Comparison of ENCODE assay signal across 9 cellular contexts in genomic region chr11:287821-288327, GRCh38. TPM values are rescaled to one million over a fixed set of nuclear protein-coding genes. Genes with fewer than 3 reads are reported as not detected.
DNase-seq lines count a peak whose midpoint lies in the region; ATAC-seq and TF ChIP-seq lines count a peak whose summit lies in the region.
"Had no signal": no experiment of that assay in that cellular context is flagged by ENCODE, and none has a peak within 500 bp of the region (broad histone marks: within the 10 kb centered on the region; RNA-seq: fewer than 3 reads in every experiment).

No MANE protein-coding gene starts in this region.

- peaks cover 0 to 29% (median 6%) of the 10 kb centered on the region in 11 experiments; a peak in 8 of 22 replicates for H4K20me1 ChIP-seq in BLaER1 treated with 17β-estradiol and CSF1 and Interleukin-3, amounts not matched to agents 10 nM and 100 nM

- H3K27ac Mint-ChIP-seq in chondrocyte (ENCODE audit: unreplicated experiment): no peak overlapping the region

- intact Hi-C loops in mucosa of descending colon (cut with DNase I, micrococcal nuclease): no loop called here

- H3K4me2 ChIP-seq in BLaER1 treated with 17β-estradiol and CSF1 and Interleukin-3, amounts not matched to agents 10 nM and 100 nM: peak overlapping the region; percentile 91 to 100 (median 99)

- H3K4me3 ChIP-seq in BLaER1 treated with 17β-estradiol and CSF1 and Interleukin-3, amounts not matched to agents 10 nM and 100 nM: peak overlapping the region; percentile 69 to 88 (median 74)
- peak overlapping the region; percentile 79 for H3K4me3 ChIP-seq in RWPE2 (ENCODE audit: severe bottlenecking)
- H3K4me3 ChIP-seq in mucosa of descending colon: peak overlapping the region; percentile 19
- H3K4me3 ChIP-seq in urinary bladder (ENCODE audit: low read depth, low read length): peak overlapping the region; percentile 63

- peaks cover 6% of the 10 kb centered on the region for H3K36me3 Mint-ChIP-seq in chondrocyte (ENCODE audit: low read depth)

- peak; percentile 60 for DNase-seq in RWPE2 (ENCODE audit: low spot score)
- peak; percentile 90 for DNase-seq in chondrocyte (ENCODE audit: low spot score)
- peak in 2 of 3 donors; percentile 56 to 74 for DNase-seq in mucosa of descending colon
- no peak for DNase-seq in hypothalamus (lab: John Stamatoyannopoulos, UW)
- DNase-seq in foreskin melanocyte: no peak

- TF ChIP-seq CTCF in RWPE2 (IDR thresholded peaks at IDR 0.05; ENCODE audit: poor library complexity, severe bottlenecking): no peak
- no peak for TF ChIP-seq CTCF in chondrocyte (IDR thresholded peaks at IDR 0.05)
- TF ChIP-seq CTCF in mucosa of descending colon (IDR thresholded peaks at IDR 0.05): no peak

- no peaks in the 10 kb centered on the region for H3K27me3 Mint-ChIP-seq in chondrocyte (ENCODE audit: low read depth)

- peaks cover 0 to 23% (median 10%) of the 10 kb centered on the region in 11 experiments; a peak in 9 of 22 replicates for H3K36me3 ChIP-seq in BLaER1 treated with 17β-estradiol and CSF1 and Interleukin-3, amounts not matched to agents 10 nM and 100 nM
- H3K36me3 ChIP-seq in RWPE2 (ENCODE audit: low read depth) (no peaks in the 10 kb centered on the region), mucosa of descending colon (ENCODE audit: low read depth) (no peaks in the 10 kb centered on the region), urinary bladder (ENCODE audit: insufficient read depth) (no peaks in the 10 kb centered on the region)

- H3K4me3 Mint-ChIP-seq in chondrocyte (ENCODE audit: unreplicated experiment): peak overlapping the region; percentile 69

- H3K9me3 ChIP-seq in BLaER1 treated with 17β-estradiol and CSF1 and Interleukin-3, amounts not matched to agents 10 nM and 100 nM (replicated peaks in 1 of 11): no peaks in the 10 kb centered on the region
- H3K9me3 ChIP-seq in RWPE2 (ENCODE audit: severe bottlenecking) (no peaks in the 10 kb centered on the region), mucosa of descending colon (no peaks in the 10 kb centered on the region)

- peak overlapping the region; percentile 76 to 91 (median 81); a peak in 18 of 22 replicates for H3K27ac ChIP-seq in BLaER1 treated with 17β-estradiol and CSF1 and Interleukin-3, amounts not matched to agents 10 nM and 100 nM
- H3K27ac ChIP-seq in RWPE2 (ENCODE audit: poor library complexity, severe bottlenecking) (no peak overlapping the region), urinary bladder (ENCODE audit: low read depth) (no peak overlapping the region)

- peak; percentile 24; the same call in 2 of the 3 replicates for ATAC-seq in RWPE2 (ENCODE audit: low read depth)
- ATAC-seq in mucosa of descending colon: peak; percentile 40
- ATAC-seq in HG02885 (IDR thresholded peaks at IDR 0.05; ENCODE audit: poor library complexity, unreplicated experiment): no peak

- peaks cover 16% of the 10 kb centered on the region for H3K4me1 Mint-ChIP-seq in chondrocyte (ENCODE audit: low read depth)

- 33% methylated on average over 31 of the region's 31 CpGs for WGBS in urinary bladder

- peaks cover 51 to 60% (median 59%) of the 10 kb centered on the region in 11 experiments for H3K27me3 ChIP-seq in BLaER1 treated with 17β-estradiol and CSF1 and Interleukin-3, amounts not matched to agents 10 nM and 100 nM
- peaks cover 10% of the 10 kb centered on the region for H3K27me3 ChIP-seq in RWPE2 (ENCODE audit: insufficient read depth, poor library complexity, severe bottlenecking)

- H3K9me3 Mint-ChIP-seq in chondrocyte (ENCODE audit: low read depth): no peaks in the 10 kb centered on the region

- peak overlapping the region; percentile 80 to 98 (median 86) for H3K9ac ChIP-seq in BLaER1 treated with 17β-estradiol and CSF1 and Interleukin-3, amounts not matched to agents 10 nM and 100 nM

- peaks cover 31 to 48% (median 40%) of the 10 kb centered on the region in 10 experiments for H3K4me1 ChIP-seq in BLaER1 treated with 17β-estradiol and CSF1 and Interleukin-3, amounts not matched to agents 10 nM and 100 nM
- H3K4me1 ChIP-seq in RWPE2 (ENCODE audit: insufficient read depth, poor library complexity, severe bottlenecking) (no peaks in the 10 kb centered on the region), mucosa of descending colon (ENCODE audit: low read depth) (peaks cover 14% of the 10 kb centered on the region), urinary bladder (ENCODE audit: insufficient read depth) (no peaks in the 10 kb centered on the region)

RNA-seq across cellular contexts. Expression of gene PGGHG, which starts 1.1 kb away (rescaled TPM):
- total RNA-seq in chondrocyte (35.6 to 49.5 TPM (median 49.4 TPM) in 3 replicates), mucosa of descending colon (10 to 100 TPM; 21.2 to 37.1 (median 29.7) TPM), urinary bladder (9.5 TPM)
- polyA plus RNA-seq in urinary bladder: 36.3 TPM

RNA-seq across cellular contexts. Expression of gene NLRP6, which starts 9.7 kb away (rescaled TPM):
- total RNA-seq in chondrocyte (not detected in 3 replicates), mucosa of descending colon (1 to 10 TPM in 1 of 3 donors, under 1 TPM in 2; 0.66 to 2.6 (median 0.72) TPM), urinary bladder (not detected)
- polyA plus RNA-seq in urinary bladder: 0.67 TPM
- total RNA-seq: dermis microvascular lymphatic vessel endothelial cell had no signal

RNA-seq across cellular contexts. Expression of gene IFITM5, which starts 11.5 kb away (rescaled TPM):
- total RNA-seq in chondrocyte (not detected in 3 replicates), mucosa of descending colon (not detected), urinary bladder (not detected)
- not detected for polyA plus RNA-seq in urinary bladder
- total RNA-seq: dermis microvascular lymphatic vessel endothelial cell had no signal

RNA-seq across cellular contexts. Expression of gene IFITM2, which starts 19.7 kb away (rescaled TPM):
- total RNA-seq in chondrocyte: 100 to 109 TPM (median 107 TPM) in 3 replicates
- total RNA-seq in mucosa of descending colon: 100 to 1,000 TPM in 2 of 3 donors, 10 to 100 TPM in 1; 57.2 to 254 (median 111) TPM
- 14.8 TPM for total RNA-seq in urinary bladder
- 765 TPM for polyA plus RNA-seq in urinary bladder

RNA-seq across cellular contexts. Expression of gene IFITM1, which starts 26.0 kb away (rescaled TPM):
- total RNA-seq in chondrocyte: 1.0 to 3.3 TPM (median 1.6 TPM) in 3 replicates
- total RNA-seq in mucosa of descending colon: 100 to 1,000 TPM in 1 of 3 donors, 10 to 100 TPM in 2; 80.2 to 182 (median 87.3) TPM
- total RNA-seq in urinary bladder: 20.9 TPM
- polyA plus RNA-seq in urinary bladder: 599 TPM

Comparison
In these comparisons a context has a peak if more than half of its experiments do, and no peak if none do; other contexts are left out.
1. H3K27ac ChIP-seq: peak in BLaER1 treated with 17β-estradiol and CSF1 and Interleukin-3, amounts not matched to agents 10 nM and 100 nM (11 of 11); none in RWPE2 (single experiment) and urinary bladder (single experiment).
2. H3K4me3 ChIP-seq: peak in every context shown above with its lines; median percentile 79 in RWPE2; 74 in BLaER1 treated with 17β-estradiol and CSF1 and Interleukin-3, amounts not matched to agents 10 nM and 100 nM; 63 in urinary bladder; 19 in mucosa of descending colon.
3. DNase-seq: peak in RWPE2 (single experiment), chondrocyte (single experiment) and mucosa of descending colon (2 of 3); none in hypothalamus (0 of 51) and foreskin melanocyte (single experiment).